1 cellular context compared by ENCODE assay signal in genomic region chr16:71230122-71230845, GRCh38.
TF ChIP-seq lines count a peak whose summit lies in the region.

TSS of gene HYDIN (minus strand) at chr16:71230722. CDS start at chr16:71186895, 43,827 bp downstream.

TF ChIP-seq in SK-N-SH, 30 proteins besides CTCF, POLR2A, EP300 and RAD21 (continued from another document):
- TF ChIP-seq, protein P1, sequence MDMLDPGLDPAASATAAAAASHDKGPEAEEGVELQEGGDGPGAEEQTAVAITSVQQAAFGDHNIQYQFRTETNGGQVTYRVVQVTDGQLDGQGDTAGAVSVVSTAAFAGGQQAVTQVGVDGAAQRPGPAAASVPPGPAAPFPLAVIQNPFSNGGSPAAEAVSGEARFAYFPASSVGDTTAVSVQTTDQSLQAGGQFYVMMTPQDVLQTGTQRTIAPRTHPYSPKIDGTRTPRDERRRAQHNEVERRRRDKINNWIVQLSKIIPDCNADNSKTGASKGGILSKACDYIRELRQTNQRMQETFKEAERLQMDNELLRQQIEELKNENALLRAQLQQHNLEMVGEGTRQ (IDR thresholded peaks at IDR 0.05; ENCODE audit: borderline replicate concordance, low read depth, low read length) = no peak
- TF ChIP-seq ELF1 (IDR thresholded peaks at IDR 0.05) (no peak), NFIC (IDR thresholded peaks at IDR 0.05; ENCODE audit: borderline replicate concordance) (no peak), TCF12 (IDR thresholded peaks at IDR 0.05) (no peak), SMC3 (IDR thresholded peaks at IDR 0.05; ENCODE audit: low read depth, low read length) (peak; percentile 9; the same call in 1 of the 2 replicates), JUND (IDR thresholded peaks at IDR 0.05) (no peak), PBX3 (IDR thresholded peaks at IDR 0.05) (peak; percentile 52), ZBTB33 (IDR thresholded peaks at IDR 0.05; ENCODE audit: borderline replicate concordance, low read depth) (no peak), NRF1 (IDR thresholded peaks at IDR 0.05; ENCODE audit: low read depth, low read length) (no peak), EZH2phosphoT487 (IDR thresholded peaks at IDR 0.05; ENCODE audit: borderline replicate concordance, low read depth) (no peak), RXRA (IDR thresholded peaks at IDR 0.05; ENCODE audit: borderline replicate concordance, low read depth) (no peak), MEF2A (IDR thresholded peaks at IDR 0.05; ENCODE audit: borderline replicate concordance, low read depth) (no peak), GABPA (IDR thresholded peaks at IDR 0.05; ENCODE audit: low read depth) (no peak), FOXJ3 (CRISPR knock-in tag; IDR thresholded peaks at IDR 0.05) (0 out of 2 replicates have a peak, but pooled peaks have one; percentile 11), RCOR1 (IDR thresholded peaks at IDR 0.05; ENCODE audit: low read length) (0 out of 2 replicates have a peak, but pooled peaks have one; percentile 9), SIN3A (IDR thresholded peaks at IDR 0.05; ENCODE audit: borderline replicate concordance, low read depth, low read length) (no peak), YY1 (IDR thresholded peaks at IDR 0.05; ENCODE audit: low read depth) (no peak)
- TF ChIP-seq, protein P2, sequence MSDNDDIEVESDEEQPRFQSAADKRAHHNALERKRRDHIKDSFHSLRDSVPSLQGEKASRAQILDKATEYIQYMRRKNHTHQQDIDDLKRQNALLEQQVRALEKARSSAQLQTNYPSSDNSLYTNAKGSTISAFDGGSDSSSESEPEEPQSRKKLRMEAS (IDR thresholded peaks at IDR 0.05; ENCODE audit: low read depth) = 0 out of 2 replicates have a peak, but pooled peaks have one; percentile 30
